In genomic region chr12:31732926-31733548, GRCh38 we compare ENCODE assay signal across 8 cellular contexts. TPM values are rescaled to one million over a fixed set of nuclear protein-coding genes. Genes with fewer than 3 reads are reported as not detected.
A peak's percentile ranks its signal among the peaks of the same experiment; 100 is the strongest.
DNase-seq lines count a peak whose midpoint lies in the region; ATAC-seq lines count a peak whose summit lies in the region.

No MANE protein-coding gene starts in this region.

- peak overlapping the region; percentile 57 for H3K27ac ChIP-seq in temporal lobe (ENCODE audit: low read depth, low read length)

- DNase-seq in DMS53 (lab: John Stamatoyannopoulos, UW): peak; percentile 94
- peak; percentile 96 for DNase-seq in M059J (ENCODE audit: low read depth)
- DNase-seq in activated naive CD4-positive, alpha-beta T cell treated with anti-CD3 and anti-CD28 coated beads, Interleukin-2, amount 50 U/mL, for 16 hours: peak; percentile 26
- DNase-seq in iPS DF 4.7 (ENCODE audit: extremely low read depth, low spot score): peak; percentile 89
- DNase-seq in NCI-H1436 treated with DMSO at 0.1 percent for 48 hours (lab: John Stamatoyannopoulos, UW): no peak
- DNase-seq in COR-L47 (lab: John Stamatoyannopoulos, UW): no peak

- no peak for ATAC-seq in GM19023 (IDR thresholded peaks at IDR 0.05; ENCODE audit: unreplicated experiment)

RNA-seq across cellular contexts. Expression of gene AMN1, which starts 4.2 kb away (rescaled TPM):
- 13.9 and 26.5 TPM in 2 replicates for total RNA-seq in M059J (2014; rRNA removed; shearing (Covaris generic))
- total RNA-seq in temporal lobe: 56.8 TPM

Comparison
In these comparisons a context has a peak if more than half of its experiments do, and no peak if none do; other contexts are left out.
1. DNase-seq: peak in DMS53 (single experiment), M059J (single experiment), activated naive CD4-positive, alpha-beta T cell treated with anti-CD3 and anti-CD28 coated beads, Interleukin-2, amount 50 U/mL, for 16 hours (single experiment) and iPS DF 4.7 (single experiment); none in NCI-H1436 treated with DMSO at 0.1 percent for 48 hours (single experiment) and COR-L47 (single experiment).